In the genomic region with DNA sequence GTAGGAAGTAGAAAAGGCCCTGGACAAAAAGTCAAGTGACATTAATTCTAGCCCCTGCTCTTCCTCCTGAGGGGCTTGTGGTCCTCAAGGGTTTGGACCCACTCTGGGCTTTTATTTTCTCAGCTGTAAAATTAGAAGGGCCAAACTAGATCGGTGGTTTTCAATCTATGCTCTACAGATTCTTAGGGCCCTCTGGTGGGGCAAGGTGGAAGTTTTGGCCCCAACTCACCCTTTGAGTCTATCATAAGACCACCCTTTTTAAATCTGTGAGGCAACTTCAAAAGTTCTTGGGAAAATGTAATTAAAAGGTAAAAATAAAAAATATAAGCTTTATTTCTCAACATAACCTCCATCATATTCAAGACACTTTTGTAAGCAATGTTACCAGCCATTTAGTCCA, we compare ENCODE assay signal across 1 cellular context.
TF ChIP-seq lines count a peak whose summit lies in the region.

No MANE protein-coding gene starts in this region.

TF ChIP-seq in H1, 55 proteins besides CTCF, POLR2A, EP300 and RAD21:
- TF ChIP-seq SUZ12 (IDR thresholded peaks at IDR 0.05; ENCODE audit: low read length) (no peak), CHD7 (IDR thresholded peaks at IDR 0.05; ENCODE audit: insufficient replicate concordance, low read length) (no peak)
